Comparison of ENCODE assay signal across 13 cellular contexts in the genomic region with DNA sequence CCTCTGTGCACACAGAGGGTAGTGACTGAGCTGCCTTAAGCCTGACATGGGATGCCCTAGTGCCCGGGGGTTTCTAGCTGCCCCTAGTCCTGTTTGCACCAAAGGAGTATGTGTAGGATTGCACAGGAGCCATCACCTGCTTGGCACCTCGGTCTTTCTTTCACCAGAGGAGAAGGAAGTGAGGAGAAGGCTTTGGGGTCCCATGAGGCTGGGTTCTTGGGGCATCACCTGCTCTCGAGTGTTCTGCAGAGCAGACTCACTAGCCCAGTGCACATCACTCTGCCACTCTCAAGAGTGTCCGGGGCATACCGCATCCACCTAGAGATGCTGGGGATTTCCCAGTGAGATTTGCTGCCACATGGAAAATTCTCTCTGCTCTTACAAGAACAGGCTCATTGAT. TPM values are rescaled to one million over a fixed set of nuclear protein-coding genes. Genes with fewer than 3 reads are reported as not detected.
A peak's percentile ranks its signal among the peaks of the same experiment; 100 is the strongest.
DNase-seq lines count a peak whose midpoint lies in the region; ATAC-seq lines count a peak whose summit lies in the region.
"Had no signal": no experiment of that assay in that cellular context is flagged by ENCODE, and none has a peak within 500 bp of the region (broad histone marks: within the 10 kb centered on the region; RNA-seq: fewer than 3 reads in every experiment).

No MANE protein-coding gene starts in this region.

- CTCF ChIA-PET in activated CD4-positive, alpha-beta T cell treated with anti-CD3 and anti-CD28 coated beads for 36 hours (lab: Charles Lee): interaction anchor here (0.6 kb wide), 1 partner anchor 137 kb away, joined by 3 read pairs; no protein-coding TSS in a partner anchor

- peak; percentile 83 for ATAC-seq in activated CD4-positive, alpha-beta T cell treated with anti-CD3 and anti-CD28 coated beads for 36 hours
- ATAC-seq in GM19035 (IDR thresholded peaks at IDR 0.05; ENCODE audit: unreplicated experiment) (peak; percentile 32), HG03469 (IDR thresholded peaks at IDR 0.05; ENCODE audit: unreplicated experiment) (peak; percentile 31)

- H3K9me3 Mint-ChIP-seq in activated CD4-positive, alpha-beta T cell treated with anti-CD3 and anti-CD28 coated beads for 36 hours (ENCODE audit: low read depth): peaks cover 3% of the 10 kb centered on the region

- no peaks in the 10 kb centered on the region for H3K27me3 Mint-ChIP-seq in activated CD4-positive, alpha-beta T cell treated with anti-CD3 and anti-CD28 coated beads for 36 hours
- H3K27me3 Mint-ChIP-seq: activated B cell treated with CpG ODN at 0.5 μM for 24 hours had no signal

- H3K36me3 Mint-ChIP-seq in activated CD4-positive, alpha-beta T cell treated with anti-CD3 and anti-CD28 coated beads for 36 hours (ENCODE audit: low read depth): no peaks in the 10 kb centered on the region

- H3K4me3 Mint-ChIP-seq in activated CD4-positive, alpha-beta T cell treated with anti-CD3 and anti-CD28 coated beads for 36 hours: no peak overlapping the region
- H3K4me3 Mint-ChIP-seq: activated B cell treated with CpG ODN at 0.5 μM for 24 hours had no signal

- peak overlapping the region; percentile 71 for H3K27ac Mint-ChIP-seq in activated CD4-positive, alpha-beta T cell treated with anti-CD3 and anti-CD28 coated beads for 36 hours
- H3K27ac Mint-ChIP-seq: activated B cell treated with CpG ODN at 0.5 μM for 24 hours had no signal

- peak; percentile 51 for DNase-seq in activated CD4-positive, alpha-beta T cell treated with anti-CD3 and anti-CD28 coated beads for 36 hours
- DNase-seq in activated CD4-positive, alpha-beta T cell treated with anti-CD3 and anti-CD28 coated beads, Interleukin-2, amount 50 U/mL, for 1 hour: no peak
- DNase-seq in kidney tubule cell (ENCODE audit: low spot score) (peak; percentile 33), iPS-NIHi11 (ENCODE audit: low spot score) (no peak), NCI-H2029 treated with DMSO at 0.1 percent for 48 hours (lab: John Stamatoyannopoulos, UW) (no peak), NCI-H2107 (lab: John Stamatoyannopoulos, UW) (no peak)
- DNase-seq: activated B cell treated with CpG ODN at 0.5 μM for 24 hours, colonic mucosa, mesendoderm, NCI-H1417 treated with DMSO at 0.1 percent for 48 hours, NCI-H748 treated with DMSO at 0.1 percent for 48 hours had no signal

- intact Hi-C loops in activated CD4-positive, alpha-beta T cell treated with anti-CD3 and anti-CD28 coated beads for 36 hours (cut with DNase I, micrococcal nuclease): no loop called here

- POLR2A ChIA-PET in activated CD4-positive, alpha-beta T cell treated with anti-CD3 and anti-CD28 coated beads for 36 hours (lab: Charles Lee): no interaction called here

- H3K4me1 Mint-ChIP-seq in activated CD4-positive, alpha-beta T cell treated with anti-CD3 and anti-CD28 coated beads for 36 hours: peaks cover 13% of the 10 kb centered on the region
- H3K4me1 Mint-ChIP-seq: activated B cell treated with CpG ODN at 0.5 μM for 24 hours had no signal

RNA-seq across cellular contexts. Expression of a gene that starts 40.5 kb away (rescaled TPM):
- not detected for total RNA-seq in activated CD4-positive, alpha-beta T cell treated with anti-CD3 and anti-CD28 coated beads for 36 hours
- total RNA-seq: activated B cell treated with CpG ODN at 0.5 μM for 24 hours, colonic mucosa had no signal

RNA-seq across cellular contexts. Expression of a gene that starts 52.9 kb away (rescaled TPM):
- total RNA-seq in activated CD4-positive, alpha-beta T cell treated with anti-CD3 and anti-CD28 coated beads for 36 hours: not detected
- total RNA-seq: activated B cell treated with CpG ODN at 0.5 μM for 24 hours had no signal

Comparison
In these comparisons a context has a peak if more than half of its experiments do, and no peak if none do; other contexts are left out.
1. DNase-seq: peak in activated CD4-positive, alpha-beta T cell treated with anti-CD3 and anti-CD28 coated beads for 36 hours (single experiment) and kidney tubule cell (single experiment); none in activated CD4-positive, alpha-beta T cell treated with anti-CD3 and anti-CD28 coated beads, Interleukin-2, amount 50 U/mL, for 1 hour (single experiment), iPS-NIHi11 (single experiment), NCI-H2029 treated with DMSO at 0.1 percent for 48 hours (single experiment) and NCI-H2107 (single experiment).
2. ATAC-seq: peak in every context shown above with its lines; median percentile 83 in activated CD4-positive, alpha-beta T cell treated with anti-CD3 and anti-CD28 coated beads for 36 hours; 32 in GM19035; 31 in HG03469.